9 cellular contexts compared by ENCODE assay signal in genomic region chr9:21866302-21866701, GRCh38.
"Had no signal": no experiment of that assay in that cellular context is flagged by ENCODE, and none has a peak within 500 bp of the region (broad histone marks: within the 10 kb centered on the region; RNA-seq: fewer than 3 reads in every experiment).

No MANE protein-coding gene starts in this region.

- DNase-seq: GM23248, GOT3, H7, HFFc6, IMR-90 had no signal

- FAIRE-seq: HTR-8/SVneo, K562 had no signal

- H3K27ac Mint-ChIP-seq: HFFc6 had no signal

- H2AFZ ChIP-seq: GM23248 had no signal

- H3K27ac ChIP-seq: GM23248 had no signal

- H3K4me3 ChIP-seq: GM23248, HAP-1, K562 had no signal

- H3K9ac ChIP-seq: GM23248 had no signal

- H3K4me3 Mint-ChIP-seq: HFFc6 had no signal

- ATAC-seq: HCT116, K562 had no signal

- H3K9me3 Mint-ChIP-seq: HFFc6 had no signal

- H3K4me1 ChIP-seq: HAP-1 had no signal

- H3K9me3 ChIP-seq: HAP-1 had no signal
